In the genomic region with DNA sequence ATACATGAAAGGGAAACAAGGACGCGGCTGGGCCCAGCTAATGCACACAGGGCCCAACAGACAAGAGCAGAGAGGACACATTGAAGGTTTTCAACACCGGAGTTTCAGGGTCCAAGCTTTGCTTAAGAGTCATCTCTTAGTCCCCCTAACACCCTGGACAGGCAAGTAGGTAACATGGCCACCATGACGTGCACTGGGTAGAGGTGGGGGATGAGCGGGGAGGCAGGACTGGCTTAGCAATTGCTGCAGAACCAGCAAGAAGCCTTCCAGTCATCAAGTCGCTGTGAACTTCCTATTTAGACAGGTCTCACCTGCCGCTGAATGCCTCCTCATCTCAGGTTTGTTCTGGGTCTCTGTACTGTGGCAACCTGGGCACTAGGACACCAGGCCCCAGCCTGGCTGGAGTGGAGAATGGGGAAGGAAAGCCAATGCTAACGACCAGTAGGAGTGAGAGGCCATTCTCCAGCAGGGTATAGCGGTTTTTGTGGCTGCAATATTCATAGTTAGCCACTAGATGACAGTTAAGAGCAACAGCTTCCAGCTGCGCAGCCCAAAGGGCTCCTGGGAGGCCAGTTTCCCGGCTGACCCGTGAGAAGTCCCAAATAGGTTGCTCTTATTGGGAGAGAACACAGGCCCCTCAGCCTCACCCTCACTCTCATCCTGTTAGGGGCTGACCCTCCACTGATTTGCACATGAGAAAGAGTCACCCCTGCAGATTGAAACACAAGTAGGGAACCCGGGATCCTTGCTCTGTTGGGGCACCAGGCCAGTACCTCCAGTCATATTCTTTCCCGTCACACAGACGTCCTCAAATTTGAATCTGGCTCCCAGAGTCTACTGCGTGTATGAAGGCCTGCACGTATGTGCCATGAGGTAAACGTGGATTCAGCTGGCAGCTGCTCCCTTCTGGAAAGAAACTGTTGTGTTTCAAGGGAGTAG, we compare ENCODE assay signal across 1 cellular context.
A peak's percentile ranks its signal among the peaks of the same experiment; 100 is the strongest.
TF ChIP-seq lines count a peak whose summit lies in the region.

No MANE protein-coding gene starts in this region.

TF ChIP-seq in H1, 55 proteins besides CTCF, POLR2A, EP300 and RAD21:
- no peak for TF ChIP-seq MAFK (IDR thresholded peaks at IDR 0.05; ENCODE audit: low read depth, low read length)
- TF ChIP-seq NRF1 (IDR thresholded peaks at IDR 0.05; ENCODE audit: low read depth, low read length): no peak
- TF ChIP-seq YY1 (IDR thresholded peaks at IDR 0.05; ENCODE audit: low read depth, low read length): peak; percentile 77
- no peak for TF ChIP-seq CREB1 (IDR thresholded peaks at IDR 0.05)
- no peak for TF ChIP-seq NANOG (IDR thresholded peaks at IDR 0.05; ENCODE audit: insufficient read depth, low read depth, low read length, poor library complexity, severe bottlenecking)
- TF ChIP-seq JUND (IDR thresholded peaks at IDR 0.05; ENCODE audit: low read length): no peak
- TF ChIP-seq BCL11A (IDR thresholded peaks at IDR 0.05; ENCODE audit: low read depth in 2 of 2, low read length in 2 of 2): no peak
- no peak for TF ChIP-seq SP2 (IDR thresholded peaks at IDR 0.05; ENCODE audit: low read length)
- TF ChIP-seq CBX8 (IDR thresholded peaks at IDR 0.05; ENCODE audit: borderline replicate concordance, low read depth, low read length): no peak
- no peak for TF ChIP-seq KDM4A (IDR thresholded peaks at IDR 0.05; ENCODE audit: low read depth, low read length, severe bottlenecking)
- TF ChIP-seq SP4 (IDR thresholded peaks at IDR 0.05; ENCODE audit: low read length): no peak
- no peak for TF ChIP-seq FOSL1 (IDR thresholded peaks at IDR 0.05; ENCODE audit: insufficient read depth, low read depth, low read length)
- TF ChIP-seq TBP (IDR thresholded peaks at IDR 0.05; ENCODE audit: low read depth, low read length): peak; percentile 46; the same call in 1 of the 2 replicates
- no peak for TF ChIP-seq CHD7 (IDR thresholded peaks at IDR 0.05; ENCODE audit: insufficient replicate concordance, low read length)
- no peak for TF ChIP-seq GABPA (IDR thresholded peaks at IDR 0.05; ENCODE audit: borderline replicate concordance, insufficient read depth, low read length)
- TF ChIP-seq USF2 (IDR thresholded peaks at IDR 0.05; ENCODE audit: low read length): no peak
- no peak for TF ChIP-seq SAP30 (IDR thresholded peaks at IDR 0.05; ENCODE audit: insufficient read depth, insufficient replicate concordance, low read length)
